Comparison of ENCODE assay signal across 10 cellular contexts in genomic region chr3:172102883-172103310, GRCh38.
A peak's percentile ranks its signal among the peaks of the same experiment; 100 is the strongest.
DNase-seq lines count a peak whose midpoint lies in the region; ATAC-seq and TF ChIP-seq lines count a peak whose summit lies in the region.
"Had no signal": no experiment of that assay in that cellular context is flagged by ENCODE, and none has a peak within 500 bp of the region (broad histone marks: within the 10 kb centered on the region; RNA-seq: fewer than 3 reads in every experiment).

No MANE protein-coding gene starts in this region.

- H3K9me3 ChIP-seq in RWPE2 (ENCODE audit: severe bottlenecking) = no peaks in the 10 kb centered on the region
- H3K9me3 ChIP-seq in spleen = no peaks in the 10 kb centered on the region

- H3K4me1 Mint-ChIP-seq in T-helper 2 cell treated with Interferon-gamma antibody and Interleukin-4, amounts not matched to agents 5 μg/mL and 100 μg/mL, for 36 hours (ENCODE audit: low read depth) = peaks cover 63% of the 10 kb centered on the region

- H3K9me3 Mint-ChIP-seq in T-helper 2 cell treated with Interferon-gamma antibody and Interleukin-4, amounts not matched to agents 5 μg/mL and 100 μg/mL, for 36 hours = no peaks in the 10 kb centered on the region
- H3K9me3 Mint-ChIP-seq: H9 had no signal

- H3K4me1 ChIP-seq in RWPE2 (ENCODE audit: insufficient read depth, poor library complexity, severe bottlenecking) = peaks cover 48% of the 10 kb centered on the region
- H3K4me1 ChIP-seq in spleen = peaks cover 23 to 97% (median 68%) of the 10 kb centered on the region in 6 donors

- WGBS in spleen, 5 donors = 70 to 89% (median 81%) methylated on average over 3 of the region's 3 CpGs

- peak; percentile 71 for ATAC-seq in RWPE2 (ENCODE audit: low read depth)

- H3K36me3 ChIP-seq in RWPE2 (ENCODE audit: low read depth) (peaks cover 19% of the 10 kb centered on the region), spleen (no peaks in the 10 kb centered on the region)

- peak overlapping the region; percentile 98 for H3K27ac ChIP-seq in RWPE2 (ENCODE audit: poor library complexity, severe bottlenecking)
- peak overlapping the region in 7 of 8 donors; percentile 26 to 64 (median 50) for H3K27ac ChIP-seq in spleen

- H3K27me3 ChIP-seq in RWPE2 (ENCODE audit: insufficient read depth, poor library complexity, severe bottlenecking) = no peaks in the 10 kb centered on the region
- H3K27me3 ChIP-seq in spleen (replicated peaks in 1 of 7) = no peaks in the 10 kb centered on the region

- peak overlapping the region; percentile 61 for H3K4me3 Mint-ChIP-seq in T-helper 2 cell treated with Interferon-gamma antibody and Interleukin-4, amounts not matched to agents 5 μg/mL and 100 μg/mL, for 36 hours
- H3K4me3 Mint-ChIP-seq: H9 had no signal

- no peak for TF ChIP-seq CTCF in RWPE2 (IDR thresholded peaks at IDR 0.05; ENCODE audit: poor library complexity, severe bottlenecking)
- no peak for TF ChIP-seq CTCF in spleen (IDR thresholded peaks at IDR 0.05 in 8 of 11, conservative IDR thresholded peaks at IDR 0.05 in 3 of 11)

- no peak for DNase-seq in T-helper 2 cell treated with Interferon-gamma antibody and Interleukin-4, amounts not matched to agents 5 μg/mL and 100 μg/mL, for 36 hours (ENCODE audit: low spot score)
- DNase-seq in T-helper 2 cell (no peak), RWPE2 (ENCODE audit: low spot score) (no peak), glomerular visceral epithelial cell (ENCODE audit: extremely low spot score) (peak; percentile 27), spleen (no peak), GM03348 (ENCODE audit: low spot score) (no peak), HCEC 1CT (no peak), G401 (ENCODE audit: low spot score) (no peak)
- DNase-seq: GDM1, H9 had no signal

- H3K4me3 ChIP-seq in RWPE2 (ENCODE audit: severe bottlenecking) (no peak overlapping the region), spleen (peak overlapping the region in 1 of 8 donors; percentile 16)

- peak overlapping the region; percentile 21 for H3K27ac Mint-ChIP-seq in T-helper 2 cell treated with Interferon-gamma antibody and Interleukin-4, amounts not matched to agents 5 μg/mL and 100 μg/mL, for 36 hours

- intact Hi-C loops in spleen (cut with DNase I; ENCODE audit: low total_unique reads) = no loop called here

- in situ Hi-C loops in G401 (cut with HindIII; ENCODE audit: low sequenced_read_pairs) = no loop called here

- H3K27me3 Mint-ChIP-seq in T-helper 2 cell treated with Interferon-gamma antibody and Interleukin-4, amounts not matched to agents 5 μg/mL and 100 μg/mL, for 36 hours (ENCODE audit: low read depth) = no peaks in the 10 kb centered on the region

- no peak for TF ChIP-seq POLR2A in spleen (IDR thresholded peaks at IDR 0.05)

- H3K36me3 Mint-ChIP-seq in T-helper 2 cell treated with Interferon-gamma antibody and Interleukin-4, amounts not matched to agents 5 μg/mL and 100 μg/mL, for 36 hours (ENCODE audit: low read depth) = peaks cover 10% of the 10 kb centered on the region
